13 cellular contexts compared by ENCODE assay signal in genomic region chr7:105279688-105280007, GRCh38.
DNase-seq lines count a peak whose midpoint lies in the region; ATAC-seq and TF ChIP-seq lines count a peak whose summit lies in the region.
"Had no signal": no experiment of that assay in that cellular context is flagged by ENCODE, and none has a peak within 500 bp of the region (broad histone marks: within the 10 kb centered on the region; RNA-seq: fewer than 3 reads in every experiment).

No MANE protein-coding gene starts in this region.

- ATAC-seq in GM18511 (IDR thresholded peaks at IDR 0.05; ENCODE audit: unreplicated experiment) (peak; percentile 91), GM21423 (IDR thresholded peaks at IDR 0.05; ENCODE audit: unreplicated experiment) (peak; percentile 86), HG03066 (IDR thresholded peaks at IDR 0.05; ENCODE audit: low read depth, unreplicated experiment) (peak; percentile 92), body of pancreas (peak; percentile 59), upper lobe of left lung (ENCODE audit: low FRiP score in 2 of 2) (no peak), Right ventricle myocardium superior (ENCODE audit: poor library complexity) (no peak)
- ATAC-seq: left cardiac atrium had no signal

- H3K9me3 ChIP-seq in body of pancreas: no peaks in the 10 kb centered on the region
- no peaks in the 10 kb centered on the region for H3K9me3 ChIP-seq in ascending aorta
- no peaks in the 10 kb centered on the region for H3K9me3 ChIP-seq in upper lobe of left lung

- TF ChIP-seq CTCF in body of pancreas (IDR thresholded peaks at IDR 0.05) (no peak), ascending aorta (IDR thresholded peaks at IDR 0.05) (no peak), CD14-positive monocyte (IDR thresholded peaks at IDR 0.05) (no peak), upper lobe of left lung (IDR thresholded peaks at IDR 0.05) (no peak)

- H3K27ac ChIP-seq in body of pancreas: peak overlapping the region in 3 of 4 donors; percentile 45 to 57 (median 56)
- H3K27ac ChIP-seq in ascending aorta: no peak overlapping the region
- no peak overlapping the region for H3K27ac ChIP-seq in upper lobe of left lung

- H3K27me3 Mint-ChIP-seq in CD14-positive monocyte (ENCODE audit: low read depth in 3 of 3): peaks cover 0 to 2% (median 0%) of the 10 kb centered on the region in 3 donors
- H3K27me3 Mint-ChIP-seq: activated CD4-positive, alpha-beta T cell treated with anti-CD3 and anti-CD28 coated beads, Interleukin-2, amount 10 ng/mL, durations not matched to agents 24 days and 14 days; CD4-positive, CD25-positive, alpha-beta regulatory T cell had no signal

- no peaks in the 10 kb centered on the region for H3K9me3 Mint-ChIP-seq in CD14-positive monocyte
- H3K9me3 Mint-ChIP-seq: activated CD4-positive, alpha-beta T cell treated with anti-CD3 and anti-CD28 coated beads, Interleukin-2, amount 10 ng/mL, durations not matched to agents 24 days and 14 days had no signal

- H3K4me3 Mint-ChIP-seq in CD14-positive monocyte: no peak overlapping the region
- H3K4me3 Mint-ChIP-seq: activated CD4-positive, alpha-beta T cell treated with anti-CD3 and anti-CD28 coated beads, Interleukin-2, amount 10 ng/mL, durations not matched to agents 24 days and 14 days; CD4-positive, CD25-positive, alpha-beta regulatory T cell had no signal

- peaks cover 13 to 20% of the 10 kb centered on the region in 2 donors for H3K36me3 Mint-ChIP-seq in CD14-positive monocyte

- DNase-seq in body of pancreas: no peak
- no peak for DNase-seq in ascending aorta (ENCODE audit: low spot score in 2 of 2)
- no peak for DNase-seq in CD14-positive monocyte (ENCODE audit: low spot score)
- DNase-seq in upper lobe of left lung: no peak
- DNase-seq in Right ventricle myocardium superior: no peak
- DNase-seq: activated CD4-positive, alpha-beta T cell treated with anti-CD3 and anti-CD28 coated beads, Interleukin-2, amount 10 ng/mL, durations not matched to agents 24 days and 14 days; activated naive CD4-positive, alpha-beta T cell; CD4-positive, CD25-positive, alpha-beta regulatory T cell; left cardiac atrium; stimulated activated CD4-positive, alpha-beta T cell treated with anti-CD3 and anti-CD28 coated beads, Interleukin-1b, Interleukin-23, amount 100 ng/mL, for 48 hours had no signal

- H3K27me3 ChIP-seq in body of pancreas: no peaks in the 10 kb centered on the region
- no peaks in the 10 kb centered on the region for H3K27me3 ChIP-seq in ascending aorta
- H3K27me3 ChIP-seq in upper lobe of left lung: no peaks in the 10 kb centered on the region

- H3K36me3 ChIP-seq in body of pancreas (replicated peaks in 1 of 2; ENCODE audit: insufficient read depth in 1 of 2, low read depth in 2 of 2) (no peaks in the 10 kb centered on the region), ascending aorta (no peaks in the 10 kb centered on the region), upper lobe of left lung (peaks cover 0 to 4% (median 0%) of the 10 kb centered on the region in 4 donors)

- H3K4me1 Mint-ChIP-seq in CD14-positive monocyte: peaks cover 15% of the 10 kb centered on the region

- intact Hi-C loops in body of pancreas (cut with DNase I) (no loop called here), ascending aorta (cut with DNase I) (no loop called here), CD14-positive monocyte (cut with micrococcal nuclease) (no loop called here), Right ventricle myocardium superior (cut with DNase I) (no loop called here)

- TF ChIP-seq EP300 in upper lobe of left lung (IDR thresholded peaks at IDR 0.05): no peak

- H3K4me1 ChIP-seq in body of pancreas (peaks cover 5% of the 10 kb centered on the region), ascending aorta (peaks cover 0 to 11% of the 10 kb centered on the region in 2 donors), upper lobe of left lung (no peaks in the 10 kb centered on the region)

- TF ChIP-seq POLR2A in body of pancreas (IDR thresholded peaks at IDR 0.05) (no peak), upper lobe of left lung (IDR thresholded peaks at IDR 0.05) (no peak)

- no peak overlapping the region for H3K27ac Mint-ChIP-seq in CD14-positive monocyte
- H3K27ac Mint-ChIP-seq: activated CD4-positive, alpha-beta T cell treated with anti-CD3 and anti-CD28 coated beads, Interleukin-2, amount 10 ng/mL, durations not matched to agents 24 days and 14 days had no signal

- WGBS in body of pancreas, 2 donors: 24 to 50% methylated on average over 1 of the region's 1 CpG
- WGBS in upper lobe of left lung, 2 donors: 76 to 83% methylated on average over 1 of the region's 1 CpG

- H3K4me3 ChIP-seq in body of pancreas (no peak overlapping the region), ascending aorta (no peak overlapping the region), upper lobe of left lung (no peak overlapping the region)

Comparison
In these comparisons a context has a peak if more than half of its experiments do, and no peak if none do; other contexts are left out.
1. ATAC-seq: peak in GM18511 (single experiment), GM21423 (single experiment), HG03066 (single experiment) and body of pancreas (single experiment); none in upper lobe of left lung (0 of 2) and Right ventricle myocardium superior (single experiment).
2. H3K27ac ChIP-seq: peak in body of pancreas (3 of 4); none in ascending aorta (0 of 2) and upper lobe of left lung (0 of 4).